12 cellular contexts compared by ENCODE assay signal in the genomic region with DNA sequence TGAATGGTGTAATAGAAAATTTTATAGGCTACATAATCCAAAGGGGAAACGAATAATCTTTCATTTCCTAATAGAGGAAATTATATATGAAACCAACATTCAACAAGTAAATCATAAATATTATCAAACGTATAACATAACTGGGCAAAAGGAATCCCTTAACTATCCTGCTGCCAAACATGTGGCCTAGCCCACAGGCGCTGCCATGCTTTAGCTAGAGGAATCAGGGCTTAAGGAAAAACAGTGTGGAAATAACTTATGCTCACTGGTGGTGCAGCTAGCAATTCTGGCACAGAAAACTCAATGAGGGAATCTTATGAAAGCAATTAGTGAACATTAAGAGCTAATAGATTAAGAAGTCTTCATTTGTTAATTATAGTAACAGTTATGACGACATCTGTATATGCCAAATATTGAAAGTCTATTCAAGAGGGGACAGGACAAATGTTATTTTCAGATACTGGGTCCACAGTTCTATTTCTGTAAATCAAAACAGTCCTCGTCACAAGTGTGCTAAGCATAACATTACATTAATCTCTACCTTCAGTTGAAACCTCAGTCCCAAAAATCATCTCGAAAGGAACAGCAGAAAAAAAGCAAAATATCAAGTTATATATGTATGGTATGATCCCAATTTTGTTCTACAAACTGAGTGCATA.
DNase-seq lines count a peak whose midpoint lies in the region; ATAC-seq and TF ChIP-seq lines count a peak whose summit lies in the region.
"Had no signal": no experiment of that assay in that cellular context is flagged by ENCODE, and none has a peak within 500 bp of the region (broad histone marks: within the 10 kb centered on the region; RNA-seq: fewer than 3 reads in every experiment).

No MANE protein-coding gene starts in this region.

- peak overlapping the region; percentile 79 for H3K4me2 ChIP-seq in GM23248 (ENCODE audit: unreplicated experiment)

- H3K9me2 ChIP-seq in GM23248 (ENCODE audit: insufficient read depth), result no peaks in the 10 kb centered on the region

- H3K4me1 ChIP-seq in GM23248 (ENCODE audit: insufficient read depth) (peaks cover 74% of the 10 kb centered on the region), left ventricle myocardium inferior (peaks cover 74% of the 10 kb centered on the region), gastrocnemius medialis (peaks cover 37 to 56% of the 10 kb centered on the region in 2 donors)

- H3K79me2 ChIP-seq in GM23248 (ENCODE audit: insufficient read depth), result peaks cover 58% of the 10 kb centered on the region

- peak; percentile 71 for DNase-seq in GM23248
- no peak for DNase-seq in left ventricle myocardium inferior
- no peak for DNase-seq in gastrocnemius medialis
- no peak for DNase-seq in NCI-H2171 treated with DMSO at 0.1 percent for 48 hours (lab: John Stamatoyannopoulos, UW)
- DNase-seq in activated CD4-positive, alpha-beta T cell treated with anti-CD3 and anti-CD28 coated beads for 36 hours, result no peak
- DNase-seq in activated effector memory CD4-positive, alpha-beta T cell treated with anti-CD3 and anti-CD28 coated beads, Interleukin-2, amount 50 U/mL, for 16 hours, result no peak
- DNase-seq: activated CD8-positive, alpha-beta memory T cell treated with anti-CD3 and anti-CD28 coated beads, Interleukin-2, amount 50 U/mL, for 48 hours; CD4-positive, alpha-beta memory T cell; midbrain had no signal

- peak overlapping the region in 3 of 5 experiments; percentile 31 to 45 (median 43) for H3K4me3 Mint-ChIP-seq in brain
- no peak overlapping the region for H3K4me3 Mint-ChIP-seq in activated CD4-positive, alpha-beta T cell treated with anti-CD3 and anti-CD28 coated beads for 36 hours
- H3K4me3 Mint-ChIP-seq: CD4-positive, alpha-beta memory T cell had no signal

- 18 to 25% methylated on average over 6 of the region's 6 CpGs for WGBS in GM23248 (ENCODE audit: low coverage in 1 of 2, low lambda C conversion rate in 2 of 2, missing lambda C conversion rate in 2 of 2), 2 experiments

- H3K27ac ChIP-seq in GM23248 (peak overlapping the region; percentile 92), left ventricle myocardium inferior (replicated peaks) (peak overlapping the region; percentile 88), gastrocnemius medialis (peak overlapping the region; percentile 77 to 83 (median 80))
- H3K27ac ChIP-seq: HL-60 had no signal

- H3K9me3 ChIP-seq in GM23248 (ENCODE audit: low read depth) (no peaks in the 10 kb centered on the region), left ventricle myocardium inferior (replicated peaks) (no peaks in the 10 kb centered on the region), gastrocnemius medialis (no peaks in the 10 kb centered on the region)

- H2AFZ ChIP-seq in GM23248, result peak overlapping the region; percentile 1; the same call in 1 of the 2 replicates

- H3K36me3 ChIP-seq in GM23248 (ENCODE audit: low read depth), result no peaks in the 10 kb centered on the region
- H3K36me3 ChIP-seq in left ventricle myocardium inferior, result peaks cover 4% of the 10 kb centered on the region
- H3K36me3 ChIP-seq in gastrocnemius medialis, result no peaks in the 10 kb centered on the region

- H3K27ac Mint-ChIP-seq in brain, result peak overlapping the region; percentile 7 to 90 (median 82)
- H3K27ac Mint-ChIP-seq in activated CD4-positive, alpha-beta T cell treated with anti-CD3 and anti-CD28 coated beads for 36 hours, result no peak overlapping the region
- H3K27ac Mint-ChIP-seq: CD4-positive, alpha-beta memory T cell had no signal

- intact Hi-C loops in left ventricle myocardium inferior (cut with micrococcal nuclease), result no loop called here
- intact Hi-C loops in gastrocnemius medialis (cut with DNase I; ENCODE audit: low total_unique reads), result loop anchor here (2.0 to 5.0 kb wide), 2 partner anchors 25 to 68 kb away; a partner anchor contains a TSS
- intact Hi-C loops in activated CD4-positive, alpha-beta T cell treated with anti-CD3 and anti-CD28 coated beads for 36 hours (cut with DNase I, micrococcal nuclease), result no loop called here

- H3K36me3 Mint-ChIP-seq in brain, result peaks cover 30% of the 10 kb centered on the region
- H3K36me3 Mint-ChIP-seq in activated CD4-positive, alpha-beta T cell treated with anti-CD3 and anti-CD28 coated beads for 36 hours (ENCODE audit: low read depth), result no peaks in the 10 kb centered on the region
- H3K36me3 Mint-ChIP-seq: CD4-positive, alpha-beta memory T cell had no signal

- H3K4me1 Mint-ChIP-seq in brain, result peaks cover 86% of the 10 kb centered on the region
- no peaks in the 10 kb centered on the region for H3K4me1 Mint-ChIP-seq in activated CD4-positive, alpha-beta T cell treated with anti-CD3 and anti-CD28 coated beads for 36 hours
- H3K4me1 Mint-ChIP-seq: CD4-positive, alpha-beta memory T cell had no signal

- H3K27me3 ChIP-seq in GM23248 (replicated peaks; ENCODE audit: insufficient read depth) (no peaks in the 10 kb centered on the region), left ventricle myocardium inferior (ENCODE audit: low read depth) (no peaks in the 10 kb centered on the region), gastrocnemius medialis (no peaks in the 10 kb centered on the region)

- H3K27me3 Mint-ChIP-seq in brain, result peaks cover 4% of the 10 kb centered on the region
- peaks cover 8% of the 10 kb centered on the region for H3K27me3 Mint-ChIP-seq in activated CD4-positive, alpha-beta T cell treated with anti-CD3 and anti-CD28 coated beads for 36 hours
- H3K27me3 Mint-ChIP-seq: CD4-positive, alpha-beta memory T cell had no signal

- ATAC-seq in gastrocnemius medialis (peak in 1 of 2 donors; percentile 42), GM21526 (IDR thresholded peaks at IDR 0.05; ENCODE audit: low FRiP score, unreplicated experiment) (no peak)
- ATAC-seq in activated CD4-positive, alpha-beta T cell treated with anti-CD3 and anti-CD28 coated beads for 36 hours, result no peak

- peaks cover 85% of the 10 kb centered on the region for H3F3A ChIP-seq in GM23248 (ENCODE audit: insufficient read depth)

- CTCF ChIA-PET in activated CD4-positive, alpha-beta T cell treated with anti-CD3 and anti-CD28 coated beads for 36 hours (lab: Charles Lee), result no interaction called here

- no peaks in the 10 kb centered on the region for H4K20me1 ChIP-seq in GM23248 (ENCODE audit: insufficient read depth)

- peaks cover 0 to 5% (median 0%) of the 10 kb centered on the region in 5 experiments for H3K9me3 Mint-ChIP-seq in brain
- no peaks in the 10 kb centered on the region for H3K9me3 Mint-ChIP-seq in activated CD4-positive, alpha-beta T cell treated with anti-CD3 and anti-CD28 coated beads for 36 hours (ENCODE audit: low read depth)
- H3K9me3 Mint-ChIP-seq: CD4-positive, alpha-beta memory T cell had no signal

- H3K9ac ChIP-seq in GM23248, result peak overlapping the region; percentile 75

- no peak for TF ChIP-seq POLR2A in gastrocnemius medialis (IDR thresholded peaks at IDR 0.05)

- TF ChIP-seq CTCF in brain (conservative IDR thresholded peaks at IDR 0.05), result no peak
- no peak for TF ChIP-seq CTCF in left ventricle myocardium inferior (IDR thresholded peaks at IDR 0.05; ENCODE audit: borderline replicate concordance)
- TF ChIP-seq CTCF in gastrocnemius medialis (IDR thresholded peaks at IDR 0.05 in 4 of 5, conservative IDR thresholded peaks at IDR 0.05 in 1 of 5), result no peak

- in situ Hi-C loops in GM23248 (cut with MboI) (no loop called here), gastrocnemius medialis (cut with MboI; ENCODE audit: low sequenced_read_pairs in 4 of 4) (no loop called here)

- H3K4me3 ChIP-seq in GM23248, result peak overlapping the region; percentile 63
- peak overlapping the region; percentile 10 for H3K4me3 ChIP-seq in left ventricle myocardium inferior
- peak overlapping the region in 3 of 4 donors; percentile 1 to 7 (median 5) for H3K4me3 ChIP-seq in gastrocnemius medialis

- POLR2A ChIA-PET in activated CD4-positive, alpha-beta T cell treated with anti-CD3 and anti-CD28 coated beads for 36 hours (lab: Charles Lee), result no interaction called here

Comparison
In these comparisons a context has a peak if more than half of its experiments do, and no peak if none do; other contexts are left out.
1. H3K4me3 ChIP-seq: peak in every context shown above with its lines; median percentile 63 in GM23248; 10 in left ventricle myocardium inferior; 5 in gastrocnemius medialis.